In genomic region chr22:26927841-26928240, GRCh38 we compare ENCODE assay signal across 31 cellular contexts.
"Had no signal": no experiment of that assay in that cellular context is flagged by ENCODE, and none has a peak within 500 bp of the region (broad histone marks: within the 10 kb centered on the region; RNA-seq: fewer than 3 reads in every experiment).

No MANE protein-coding gene starts in this region.

- H3K4me3 Mint-ChIP-seq: activated B cell treated with CpG ODN at 0.5 μM for 24 hours; activated CD4-positive, alpha-beta memory T cell treated with anti-CD3 and anti-CD28 coated beads for 36 hours; activated naive CD4-positive, alpha-beta T cell treated with anti-CD3 and anti-CD28 coated beads for 36 hours; activated T-cell treated with anti-CD3 and anti-CD28 coated beads, Interleukin-2, amount 50 U/mL, for 4 hours; activated T-helper 1 cell treated with anti-CD3 and anti-CD28 coated beads, Interleukin-12 subunit alpha, Interleukin-12 subunit beta, Interleukin-2, Interleukin-4 antibody, amounts not matched to agents 30 ng/mL and 10 ng/mL and 1 ng/mL, durations not matched to agents 14 hours and 24 hours and 36 hours had no signal

- H2AFZ ChIP-seq: PC-9 had no signal

- H3K27ac ChIP-seq: adrenal gland, brain microvascular endothelial cell, cardiac muscle cell, PC-9, VCaP had no signal

- ATAC-seq: activated naive CD4-positive, alpha-beta T cell treated with anti-CD3 and anti-CD28 coated beads, Interleukin-2, amount 50 U/mL, for 72 hours; activated T-cell treated with anti-CD3 and anti-CD28 coated beads, Interleukin-2, amount 50 U/mL, for 4 hours; K562 had no signal

- H3K9me3 Mint-ChIP-seq: activated B cell treated with CpG ODN at 0.5 μM for 24 hours; activated CD4-positive, alpha-beta memory T cell treated with anti-CD3 and anti-CD28 coated beads for 36 hours; activated naive CD4-positive, alpha-beta T cell treated with anti-CD3 and anti-CD28 coated beads for 36 hours; activated T-cell treated with anti-CD3 and anti-CD28 coated beads, Interleukin-2, amount 50 U/mL, for 4 hours; activated T-helper 1 cell treated with anti-CD3 and anti-CD28 coated beads, Interleukin-12 subunit alpha, Interleukin-12 subunit beta, Interleukin-2, Interleukin-4 antibody, amounts not matched to agents 30 ng/mL and 10 ng/mL and 1 ng/mL, durations not matched to agents 14 hours and 24 hours and 36 hours had no signal

- H3K36me3 ChIP-seq: adrenal gland, brain microvascular endothelial cell, cardiac muscle cell had no signal

- DNase-seq: activated B cell treated with CpG ODN at 0.5 μM for 24 hours; activated CD4-positive, alpha-beta memory T cell treated with anti-CD3 and anti-CD28 coated beads for 36 hours; activated CD4-positive, alpha-beta T cell treated with anti-CD3 and anti-CD28 coated beads for 4 hours; activated CD4-positive, alpha-beta T cell treated with anti-CD3 and anti-CD28 coated beads, Interleukin-2, amount 50 U/mL, for 1 hour; activated CD4-positive, CD25-positive, alpha-beta regulatory T cell treated with anti-CD3 and anti-CD28 coated beads, Interleukin-2, amount 50 U/mL, for 72 hours; activated CD8-positive, alpha-beta memory T cell treated with anti-CD3 and anti-CD28 coated beads, Interleukin-2, amount 50 U/mL, for 4 hours; activated gamma-delta T cell treated with Interleukin-2 at 50 U/mL for 16 hours; activated naive CD4-positive, alpha-beta T cell treated with anti-CD3 and anti-CD28 coated beads for 36 hours; activated T-cell treated with anti-CD3 and anti-CD28 coated beads for 4 hours; activated T-cell treated with anti-CD3 and anti-CD28 coated beads, Interleukin-2, amount 50 U/mL, for 4 hours; adrenal gland; brain microvascular endothelial cell; NCI-H1105; NCI-H1417 treated with DMSO at 0.1 percent for 48 hours; NCI-H1930; NCI-H2081 treated with DMSO at 0.1 percent for 48 hours; NCI-H345; NCI-H510A; NCI-H526; NCI-H748 treated with DMSO at 0.1 percent for 48 hours; PC-9; Right ventricle myocardium superior; SW 1271; T-helper 1 cell; T-helper 2 cell; T-helper 9 cell had no signal

- H3K36me3 Mint-ChIP-seq: activated CD4-positive, alpha-beta memory T cell treated with anti-CD3 and anti-CD28 coated beads for 36 hours; activated naive CD4-positive, alpha-beta T cell treated with anti-CD3 and anti-CD28 coated beads, Interleukin-2, amount 50 U/mL, for 72 hours had no signal

- H3K27me3 ChIP-seq: adrenal gland, brain microvascular endothelial cell had no signal

- H3K27ac Mint-ChIP-seq: activated B cell treated with CpG ODN at 0.5 μM for 24 hours; activated CD4-positive, alpha-beta memory T cell treated with anti-CD3 and anti-CD28 coated beads for 36 hours; activated naive CD4-positive, alpha-beta T cell treated with anti-CD3 and anti-CD28 coated beads for 36 hours; activated naive CD4-positive, alpha-beta T cell treated with anti-CD3 and anti-CD28 coated beads, Interleukin-2, amount 50 U/mL, for 72 hours; activated T-helper 1 cell treated with anti-CD3 and anti-CD28 coated beads, Interleukin-12 subunit alpha, Interleukin-12 subunit beta, Interleukin-2, Interleukin-4 antibody, amounts not matched to agents 30 ng/mL and 10 ng/mL and 1 ng/mL, durations not matched to agents 14 hours and 24 hours and 36 hours had no signal

- H3K4me3 ChIP-seq: adrenal gland, cardiac muscle cell, K562, PC-9 had no signal

- H3K4me2 ChIP-seq: PC-9 had no signal

- FAIRE-seq: K562 had no signal

- H3K9me3 ChIP-seq: adrenal gland had no signal

- H3K4me1 Mint-ChIP-seq: activated B cell treated with CpG ODN at 0.5 μM for 24 hours had no signal
